Comparison of ENCODE assay signal across 1 cellular context in genomic region chr19:38837304-38837626, GRCh38.
TF ChIP-seq lines count a peak whose summit lies in the region.

No MANE protein-coding gene starts in this region.

TF ChIP-seq in IMR-90, 13 proteins besides CTCF, POLR2A, EP300 and RAD21:
- TF ChIP-seq MAZ (IDR thresholded peaks at IDR 0.05; ENCODE audit: borderline replicate concordance, low read depth, low read length) (no peak), SMC3 (IDR thresholded peaks at IDR 0.05; ENCODE audit: low read depth, low read length) (no peak), FOS (IDR thresholded peaks at IDR 0.05; ENCODE audit: low read depth, low read length) (no peak), MAFK (IDR thresholded peaks at IDR 0.05; ENCODE audit: low read depth, low read length) (no peak), USF2 (IDR thresholded peaks at IDR 0.05; ENCODE audit: low read depth, low read length) (no peak), CEBPB (IDR thresholded peaks at IDR 0.05; ENCODE audit: low read depth, low read length) (no peak), RFX5 (IDR thresholded peaks at IDR 0.05; ENCODE audit: low read depth, low read length) (no peak), NFE2L2 (IDR thresholded peaks at IDR 0.05; ENCODE audit: low read depth, low read length) (no peak), MXI1 (IDR thresholded peaks at IDR 0.05; ENCODE audit: borderline replicate concordance, low read depth, low read length) (no peak), ELK1 (IDR thresholded peaks at IDR 0.05; ENCODE audit: borderline replicate concordance, low read depth, low read length) (no peak), CHD1 (IDR thresholded peaks at IDR 0.05; ENCODE audit: low read depth, low read length) (no peak), RCOR1 (IDR thresholded peaks at IDR 0.05; ENCODE audit: insufficient replicate concordance, low read length) (no peak), BHLHE40 (IDR thresholded peaks at IDR 0.05; ENCODE audit: low read depth, low read length) (no peak)
